ENCODE assay signal across 29 cellular contexts in genomic region chr6:51265426-51265825, GRCh38.
DNase-seq lines count a peak whose midpoint lies in the region; ATAC-seq lines count a peak whose summit lies in the region.
"Had no signal": no experiment of that assay in that cellular context is flagged by ENCODE, and none has a peak within 500 bp of the region (broad histone marks: within the 10 kb centered on the region; RNA-seq: fewer than 3 reads in every experiment).

No MANE protein-coding gene starts in this region.

- no peaks in the 10 kb centered on the region for H3K36me3 Mint-ChIP-seq in naive thymus-derived CD4-positive, alpha-beta T cell
- H3K36me3 Mint-ChIP-seq: brain; natural killer cell treated with Interleukin-12 subunit alpha and Interleukin-12 subunit beta and Interleukin-15 and Interleukin-18, amount 100 ng/mL, for 72 hours; stimulated activated memory B cell treated with anti-CD40 and anti-IgM and Interleukin-4, amounts not matched to agents 10 μg/mL and 1 μg/mL and 100 μg/mL, for 72 hours had no signal

- no peaks in the 10 kb centered on the region for H3K4me1 ChIP-seq in naive thymus-derived CD4-positive, alpha-beta T cell (ENCODE audit: control insufficient read depth in 2 of 2, insufficient read depth in 2 of 2, low read length in 2 of 2)
- H3K4me1 ChIP-seq: HAP-1, Peyer's patch, suprapubic skin, vagina had no signal

- no peaks in the 10 kb centered on the region for H3K9me3 ChIP-seq in naive thymus-derived CD4-positive, alpha-beta T cell (ENCODE audit: control insufficient read depth in 2 of 3, low read length in 3 of 3)
- H3K9me3 ChIP-seq: HAP-1, ovary, Peyer's patch, suprapubic skin, vagina had no signal

- CTCF ChIA-PET in naive thymus-derived CD4-positive, alpha-beta T cell (lab: Charles Lee) = no interaction called here

- H3K27me3 ChIP-seq in naive thymus-derived CD4-positive, alpha-beta T cell (ENCODE audit: control insufficient read depth in 2 of 2, insufficient read depth in 2 of 2, low read length in 2 of 2) = no peaks in the 10 kb centered on the region
- H3K27me3 ChIP-seq: ovary, Peyer's patch, suprapubic skin, vagina had no signal

- no peak overlapping the region for H3K27ac Mint-ChIP-seq in naive thymus-derived CD4-positive, alpha-beta T cell
- H3K27ac Mint-ChIP-seq: activated CD4-positive, alpha-beta memory T cell treated with anti-CD3 and anti-CD28 coated beads, Interleukin-2, amount 10 ng/mL, durations not matched to agents 7 days and 5 days; activated naive CD8-positive, alpha-beta T cell treated with anti-CD3 and anti-CD28 coated beads, Interleukin-2, amount 50 U/mL, for 24 hours; brain; endodermal cell; natural killer cell treated with Interleukin-12 subunit alpha and Interleukin-12 subunit beta and Interleukin-15 and Interleukin-18, amount 100 ng/mL, for 72 hours; stimulated activated memory B cell treated with anti-CD40 and anti-IgM and Interleukin-4, amounts not matched to agents 10 μg/mL and 1 μg/mL and 100 μg/mL, for 72 hours had no signal

- H3K27me3 Mint-ChIP-seq in naive thymus-derived CD4-positive, alpha-beta T cell = no peaks in the 10 kb centered on the region
- H3K27me3 Mint-ChIP-seq: activated CD4-positive, alpha-beta memory T cell treated with anti-CD3 and anti-CD28 coated beads, Interleukin-2, amount 10 ng/mL, durations not matched to agents 7 days and 5 days; activated naive CD8-positive, alpha-beta T cell treated with anti-CD3 and anti-CD28 coated beads, Interleukin-2, amount 50 U/mL, for 24 hours; brain; natural killer cell treated with Interleukin-12 subunit alpha and Interleukin-12 subunit beta and Interleukin-15 and Interleukin-18, amount 100 ng/mL, for 72 hours; stimulated activated memory B cell treated with anti-CD40 and anti-IgM and Interleukin-4, amounts not matched to agents 10 μg/mL and 1 μg/mL and 100 μg/mL, for 72 hours had no signal

- ATAC-seq in naive thymus-derived CD4-positive, alpha-beta T cell = peak; percentile 65
- ATAC-seq in HG02870 (IDR thresholded peaks at IDR 0.05; ENCODE audit: unreplicated experiment) = no peak
- ATAC-seq in HG03439 (IDR thresholded peaks at IDR 0.05; ENCODE audit: unreplicated experiment) = no peak
- ATAC-seq: activated naive CD8-positive, alpha-beta T cell treated with anti-CD3 and anti-CD28 coated beads, Interleukin-2, amount 50 U/mL, for 24 hours; natural killer cell treated with Interleukin-12 subunit alpha and Interleukin-12 subunit beta and Interleukin-15 and Interleukin-18, amount 100 ng/mL, for 72 hours; stimulated activated memory B cell treated with anti-CD40 and anti-IgM and Interleukin-4, amounts not matched to agents 10 μg/mL and 1 μg/mL and 100 μg/mL, for 72 hours had no signal

- intact Hi-C loops in naive thymus-derived CD4-positive, alpha-beta T cell (cut with micrococcal nuclease) = no loop called here

- no peak overlapping the region for H3K4me3 Mint-ChIP-seq in naive thymus-derived CD4-positive, alpha-beta T cell
- H3K4me3 Mint-ChIP-seq: activated CD4-positive, alpha-beta memory T cell treated with anti-CD3 and anti-CD28 coated beads, Interleukin-2, amount 10 ng/mL, durations not matched to agents 7 days and 5 days; activated naive CD8-positive, alpha-beta T cell treated with anti-CD3 and anti-CD28 coated beads, Interleukin-2, amount 50 U/mL, for 24 hours; brain; endodermal cell; natural killer cell treated with Interleukin-12 subunit alpha and Interleukin-12 subunit beta and Interleukin-15 and Interleukin-18, amount 100 ng/mL, for 72 hours; stimulated activated memory B cell treated with anti-CD40 and anti-IgM and Interleukin-4, amounts not matched to agents 10 μg/mL and 1 μg/mL and 100 μg/mL, for 72 hours had no signal

- H3K9me3 Mint-ChIP-seq in naive thymus-derived CD4-positive, alpha-beta T cell = peaks cover 0 to 14% (median 4%) of the 10 kb centered on the region in 11 donors
- H3K9me3 Mint-ChIP-seq: endodermal cell; stimulated activated memory B cell treated with anti-CD40 and anti-IgM and Interleukin-4, amounts not matched to agents 10 μg/mL and 1 μg/mL and 100 μg/mL, for 72 hours had no signal

- no peak overlapping the region for H3K4me3 ChIP-seq in naive thymus-derived CD4-positive, alpha-beta T cell (ENCODE audit: low read length)
- H3K4me3 ChIP-seq: coronary artery, HAP-1, ovary, Peyer's patch, suprapubic skin, vagina had no signal

- H3K36me3 ChIP-seq in naive thymus-derived CD4-positive, alpha-beta T cell (ENCODE audit: control insufficient read depth in 2 of 3, insufficient read depth in 3 of 3, low read length in 3 of 3) = no peaks in the 10 kb centered on the region
- H3K36me3 ChIP-seq: HAP-1, ovary, Peyer's patch, suprapubic skin, vagina had no signal

- DNase-seq in CD1c-positive myeloid dendritic cell (ENCODE audit: extremely low spot score) = peak; percentile 56
- peak; percentile 76 for DNase-seq in NOMO-1 treated with DMSO at 0.1 percent for 48 hours (lab: John Stamatoyannopoulos, UW; ENCODE audit: unreplicated experiment)
- DNase-seq in cerebellar cortex (ENCODE audit: low spot score) = peak; percentile 24
- no peak for DNase-seq in naive thymus-derived CD4-positive, alpha-beta T cell
- DNase-seq in stimulated activated CD4-positive, alpha-beta T cell treated with anti-CD3 and anti-CD28 coated beads, Interleukin-12 subunit alpha, Interleukin-12 subunit beta, amount 100 ng/mL, for 4 hours = no peak
- no peak for DNase-seq in NCI-H128 (lab: John Stamatoyannopoulos, UW; ENCODE audit: unreplicated experiment)
- DNase-seq: activated CD4-positive, alpha-beta memory T cell treated with anti-CD3 and anti-CD28 coated beads, Interleukin-2, amount 10 ng/mL, durations not matched to agents 7 days and 5 days; activated CD4-positive, CD25-positive, alpha-beta regulatory T cell; activated gamma-delta T cell; activated naive CD8-positive, alpha-beta T cell treated with anti-CD3 and anti-CD28 coated beads, Interleukin-2, amount 50 U/mL, for 24 hours; EL; endodermal cell; kidney glomerular epithelial cell; NCI-H1048; NCI-H2029 treated with DMSO at 0.1 percent for 48 hours; NCI-H345; ovary; Peyer's patch; stimulated activated CD4-positive, alpha-beta T cell treated with anti-CD3 and anti-CD28 coated beads, Interleukin-1b, Interleukin-23, amount 100 ng/mL, for 48 hours had no signal

- POLR2A ChIA-PET in naive thymus-derived CD4-positive, alpha-beta T cell (lab: Charles Lee) = no interaction called here

- no peak overlapping the region for H3K27ac ChIP-seq in naive thymus-derived CD4-positive, alpha-beta T cell (ENCODE audit: low read depth, low read length)
- H3K27ac ChIP-seq: C4-2B, coronary artery, ovary, Peyer's patch, suprapubic skin, vagina had no signal

- peaks cover 0 to 2% (median 0%) of the 10 kb centered on the region in 7 donors for H3K4me1 Mint-ChIP-seq in naive thymus-derived CD4-positive, alpha-beta T cell
- H3K4me1 Mint-ChIP-seq: activated CD4-positive, alpha-beta memory T cell treated with anti-CD3 and anti-CD28 coated beads, Interleukin-2, amount 10 ng/mL, durations not matched to agents 7 days and 5 days; activated naive CD8-positive, alpha-beta T cell treated with anti-CD3 and anti-CD28 coated beads, Interleukin-2, amount 50 U/mL, for 24 hours; endodermal cell; stimulated activated memory B cell treated with anti-CD40 and anti-IgM and Interleukin-4, amounts not matched to agents 10 μg/mL and 1 μg/mL and 100 μg/mL, for 72 hours had no signal

Comparison
In these comparisons a context has a peak if more than half of its experiments do, and no peak if none do; other contexts are left out.
1. DNase-seq: peak in CD1c-positive myeloid dendritic cell (single experiment), NOMO-1 treated with DMSO at 0.1 percent for 48 hours (single experiment) and cerebellar cortex (single experiment); none in naive thymus-derived CD4-positive, alpha-beta T cell (0 of 9), stimulated activated CD4-positive, alpha-beta T cell treated with anti-CD3 and anti-CD28 coated beads, Interleukin-12 subunit alpha, Interleukin-12 subunit beta, amount 100 ng/mL, for 4 hours (single experiment) and NCI-H128 (single experiment).